ENCODE assay signal across 9 cellular contexts in the genomic region with DNA sequence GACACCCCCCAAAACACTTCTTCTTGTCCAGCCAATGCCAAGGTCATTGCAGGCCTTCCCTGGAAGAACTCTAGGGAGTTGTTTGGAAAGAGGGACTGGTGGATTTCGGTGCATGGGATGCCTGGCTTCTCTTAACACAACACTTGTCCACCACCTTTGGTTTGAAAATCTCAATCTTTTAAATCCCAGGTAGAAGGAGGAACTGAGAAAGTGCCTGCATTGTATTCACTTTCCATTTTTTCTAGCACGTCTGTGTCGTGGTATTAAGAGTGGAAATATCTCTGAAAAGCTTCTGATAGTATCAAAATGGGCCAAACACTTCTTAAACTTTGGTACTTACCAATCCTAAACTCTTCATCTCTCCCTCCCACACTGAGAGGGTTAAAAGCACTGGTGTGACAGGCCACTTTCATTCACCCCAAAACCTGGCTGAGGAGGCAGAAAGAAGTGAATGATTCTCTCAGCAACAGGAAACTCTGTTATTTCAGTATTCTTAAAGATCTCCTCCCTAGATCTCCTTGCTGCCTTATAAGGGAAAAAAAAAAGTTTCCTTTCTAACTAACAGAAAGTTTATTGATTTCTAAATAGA. TPM values are rescaled to one million over a fixed set of nuclear protein-coding genes. Genes with fewer than 3 reads are reported as not detected.
DNase-seq lines count a peak whose midpoint lies in the region; ATAC-seq and TF ChIP-seq lines count a peak whose summit lies in the region.
"Had no signal": no experiment of that assay in that cellular context is flagged by ENCODE, and none has a peak within 500 bp of the region (broad histone marks: within the 10 kb centered on the region; RNA-seq: fewer than 3 reads in every experiment).

No MANE protein-coding gene starts in this region.

- H3K36me3 Mint-ChIP-seq in nephron progenitor cell (ENCODE audit: low read depth) = no peaks in the 10 kb centered on the region

- H3K27ac Mint-ChIP-seq in nephron progenitor cell = no peak overlapping the region

- no peak for TF ChIP-seq CTCF in adrenal gland (IDR thresholded peaks at IDR 0.05)
- no peak for TF ChIP-seq CTCF in nephron progenitor cell (IDR thresholded peaks at IDR 0.05)

- no peaks in the 10 kb centered on the region for H3K9me3 Mint-ChIP-seq in nephron progenitor cell

- no peaks in the 10 kb centered on the region for H3K27me3 ChIP-seq in adrenal gland

- no peak for TF ChIP-seq POLR2A in adrenal gland (IDR thresholded peaks at IDR 0.05)

- peak overlapping the region in 3 of 5 donors; percentile 68 to 82 (median 77) for H3K27ac ChIP-seq in adrenal gland

- peaks cover 74% of the 10 kb centered on the region for H3K27me3 Mint-ChIP-seq in nephron progenitor cell (ENCODE audit: low read depth, poor library complexity)

- H3K4me3 ChIP-seq in adrenal gland = no peak overlapping the region

- no peaks in the 10 kb centered on the region for H3K9me3 ChIP-seq in adrenal gland (replicated peaks in 1 of 3)

- intact Hi-C loops in adrenal gland (cut with DNase I) = no loop called here
- intact Hi-C loops in posterior cingulate gyrus (cut with DNase I) = no loop called here

- peak overlapping the region; percentile 9 for H3K4me3 Mint-ChIP-seq in nephron progenitor cell

- 65 to 78% (median 75%) methylated on average over 3 of the region's 3 CpGs for WGBS in adrenal gland, 4 donors

- H3K4me1 ChIP-seq in adrenal gland (replicated peaks in 1 of 2) = peaks cover 0 to 40% of the 10 kb centered on the region in 2 donors

- H3K4me1 Mint-ChIP-seq in nephron progenitor cell = peaks cover 72% of the 10 kb centered on the region

- no peaks in the 10 kb centered on the region for H3K36me3 ChIP-seq in adrenal gland (replicated peaks in 1 of 2)

- in situ Hi-C loops in G401 (cut with HindIII; ENCODE audit: low sequenced_read_pairs) = no loop called here

- DNase-seq in G401 (ENCODE audit: low spot score) = peak; percentile 43
- no peak for DNase-seq in adrenal gland
- no peak for DNase-seq in nephron progenitor cell
- no peak for DNase-seq in posterior cingulate gyrus
- DNase-seq in SW 1271 (lab: John Stamatoyannopoulos, UW) = no peak
- DNase-seq in EL = no peak
- no peak for DNase-seq in NOMO-1 treated with DMSO at 0.1 percent for 48 hours (lab: John Stamatoyannopoulos, UW; ENCODE audit: unreplicated experiment)
- DNase-seq: NCI-H524 treated with DMSO at 0.1 percent for 48 hours had no signal

- ATAC-seq in GM21528 (IDR thresholded peaks at IDR 0.05; ENCODE audit: low FRiP score, unreplicated experiment) = peak; percentile 32

RNA-seq across cellular contexts. Expression of a gene that starts 3.8 kb away (rescaled TPM):
- total RNA-seq in G401 (2014; rRNA removed; shearing (Covaris generic)) = not detected in 2 replicates
- 10 to 100 TPM; 28.9 to 84.1 (median 57.7) TPM for total RNA-seq in adrenal gland
- 10 to 100 TPM; 10.9 to 15.0 (median 13.7) TPM for polyA plus RNA-seq in adrenal gland

Comparison
In these comparisons a context has a peak if more than half of its experiments do, and no peak if none do; other contexts are left out.
1. RNA of a gene that starts 3.8 kb away (total RNA-seq): 28.9 to 84.1 TPM in adrenal gland; not detected in G401; every median in the first group is over 10 times any median in the second.